31 cellular contexts compared by ENCODE assay signal in genomic region chr20:3720626-3721025, GRCh38. TPM values are rescaled to one million over a fixed set of nuclear protein-coding genes. Genes with fewer than 3 reads are reported as not detected.
"Had no signal": no experiment of that assay in that cellular context is flagged by ENCODE, and none has a peak within 500 bp of the region (broad histone marks: within the 10 kb centered on the region; RNA-seq: fewer than 3 reads in every experiment).

No MANE protein-coding gene starts in this region.

- H3K4me2 ChIP-seq: SK-N-SH had no signal

- DNase-seq: activated CD4-positive, alpha-beta T cell treated with anti-CD3 and anti-CD28 coated beads for 36 hours; activated CD4-positive, alpha-beta T cell treated with anti-CD3 and anti-CD28 coated beads, Interleukin-2, amount 50 U/mL, for 1 hour; activated CD8-positive, alpha-beta T cell treated with anti-CD3 and anti-CD28 coated beads for 36 hours; activated gamma-delta T cell treated with Interleukin-2 at 50 U/mL for 16 hours; activated naive CD4-positive, alpha-beta T cell treated with anti-CD3 and anti-CD28 coated beads for 36 hours; activated T-cell treated with anti-CD3 and anti-CD28 coated beads, Interleukin-2, amount 50 U/mL, for 1 hour; anterior cingulate cortex; caudate nucleus; cerebellar nuclear complex; cortex of kidney; MG63; NCI-H1048; NCI-H1105 treated with DMSO at 0.1 percent for 48 hours; NCI-H1436; NCI-H1694; NCI-H1930; NCI-H2081 treated with DMSO at 0.1 percent for 48 hours; NCI-H345; NCI-H524 treated with DMSO at 0.1 percent for 48 hours; PC-3; Peyer's patch; SHP77 treated with DMSO at 0.1 percent for 48 hours; SK-N-SH had no signal

- H3K4me3 ChIP-seq: MG63, Peyer's patch, SJSA1 had no signal

- H3K27me3 ChIP-seq: MG63, Peyer's patch had no signal

- H3K36me3 ChIP-seq: MG63, Peyer's patch, SJSA1 had no signal

- H3K9me3 ChIP-seq: MG63, Peyer's patch, SJSA1, SK-N-SH had no signal

- H3K9ac ChIP-seq: SK-N-SH had no signal

- ATAC-seq: activated CD4-positive, alpha-beta T cell treated with anti-CD3 and anti-CD28 coated beads for 36 hours; activated CD4-positive, CD25-positive, alpha-beta regulatory T cell treated with anti-CD3 and anti-CD28 coated beads, Interleukin-2, amount 50 U/mL, for 24 hours; activated CD8-positive, alpha-beta T cell treated with anti-CD3 and anti-CD28 coated beads for 36 hours; activated naive CD4-positive, alpha-beta T cell treated with anti-CD3 and anti-CD28 coated beads, Interleukin-2, amount 50 U/mL, for 72 hours; PC-3 had no signal

- H3K4me1 ChIP-seq: Peyer's patch, SJSA1 had no signal

- FAIRE-seq: bronchial epithelial cell, TTC549 had no signal

- H3K27ac ChIP-seq: Peyer's patch, SJSA1 had no signal

RNA-seq across cellular contexts. Expression of gene SIGLEC1, which starts 8.2 kb away (rescaled TPM):
- total RNA-seq: activated CD4-positive, alpha-beta T cell treated with anti-CD3 and anti-CD28 coated beads for 36 hours; activated CD8-positive, alpha-beta memory T cell treated with anti-CD3 and anti-CD28 coated beads for 36 hours; activated CD8-positive, alpha-beta T cell treated with anti-CD3 and anti-CD28 coated beads for 36 hours; activated T-helper 1 cell treated with anti-CD3 and anti-CD28 coated beads, Interleukin-12 subunit alpha, Interleukin-12 subunit beta, Interleukin-2, Interleukin-4 antibody, amounts not matched to agents 30 ng/mL and 10 ng/mL and 1 ng/mL, durations not matched to agents 14 hours and 24 hours and 36 hours; bronchial epithelial cell; NCI-H460; PC-3; SJSA1 had no signal
- polyA plus RNA-seq: SK-N-SH had no signal

RNA-seq across cellular contexts. Expression of gene HSPA12B, which starts 11.9 kb away (rescaled TPM):
- total RNA-seq: activated CD4-positive, alpha-beta T cell treated with anti-CD3 and anti-CD28 coated beads for 36 hours; activated CD8-positive, alpha-beta memory T cell treated with anti-CD3 and anti-CD28 coated beads for 36 hours; activated CD8-positive, alpha-beta T cell treated with anti-CD3 and anti-CD28 coated beads for 36 hours; activated naive CD4-positive, alpha-beta T cell treated with anti-CD3 and anti-CD28 coated beads for 36 hours; activated naive CD4-positive, alpha-beta T cell treated with anti-CD3 and anti-CD28 coated beads, Interleukin-2, amount 50 U/mL, for 72 hours; activated T-helper 1 cell treated with anti-CD3 and anti-CD28 coated beads, Interleukin-12 subunit alpha, Interleukin-12 subunit beta, Interleukin-2, Interleukin-4 antibody, amounts not matched to agents 30 ng/mL and 10 ng/mL and 1 ng/mL, durations not matched to agents 14 hours and 24 hours and 36 hours; bronchial epithelial cell; NCI-H460; PC-3; SJSA1 had no signal

RNA-seq across cellular contexts. Expression of gene ADAM33, which starts 38.8 kb away (rescaled TPM):
- total RNA-seq: activated CD4-positive, alpha-beta T cell treated with anti-CD3 and anti-CD28 coated beads for 36 hours; activated CD8-positive, alpha-beta memory T cell treated with anti-CD3 and anti-CD28 coated beads for 36 hours; activated CD8-positive, alpha-beta T cell treated with anti-CD3 and anti-CD28 coated beads for 36 hours; activated naive CD4-positive, alpha-beta T cell treated with anti-CD3 and anti-CD28 coated beads for 36 hours; activated naive CD4-positive, alpha-beta T cell treated with anti-CD3 and anti-CD28 coated beads, Interleukin-2, amount 50 U/mL, for 72 hours; activated T-helper 1 cell treated with anti-CD3 and anti-CD28 coated beads, Interleukin-12 subunit alpha, Interleukin-12 subunit beta, Interleukin-2, Interleukin-4 antibody, amounts not matched to agents 30 ng/mL and 10 ng/mL and 1 ng/mL, durations not matched to agents 14 hours and 24 hours and 36 hours; SJSA1 had no signal

RNA-seq across cellular contexts. Expression of gene GFRA4, which starts 57.4 kb away (rescaled TPM):
- total RNA-seq: activated CD4-positive, alpha-beta T cell treated with anti-CD3 and anti-CD28 coated beads for 36 hours; activated CD8-positive, alpha-beta memory T cell treated with anti-CD3 and anti-CD28 coated beads for 36 hours; activated CD8-positive, alpha-beta T cell treated with anti-CD3 and anti-CD28 coated beads for 36 hours; activated naive CD4-positive, alpha-beta T cell treated with anti-CD3 and anti-CD28 coated beads for 36 hours; activated naive CD4-positive, alpha-beta T cell treated with anti-CD3 and anti-CD28 coated beads, Interleukin-2, amount 50 U/mL, for 72 hours; activated T-helper 1 cell treated with anti-CD3 and anti-CD28 coated beads, Interleukin-12 subunit alpha, Interleukin-12 subunit beta, Interleukin-2, Interleukin-4 antibody, amounts not matched to agents 30 ng/mL and 10 ng/mL and 1 ng/mL, durations not matched to agents 14 hours and 24 hours and 36 hours; bronchial epithelial cell; NCI-H460; PC-3; Peyer's patch; SJSA1 had no signal
- polyA plus RNA-seq: SK-N-SH had no signal
